1 cellular context compared by ENCODE assay signal in the genomic region with DNA sequence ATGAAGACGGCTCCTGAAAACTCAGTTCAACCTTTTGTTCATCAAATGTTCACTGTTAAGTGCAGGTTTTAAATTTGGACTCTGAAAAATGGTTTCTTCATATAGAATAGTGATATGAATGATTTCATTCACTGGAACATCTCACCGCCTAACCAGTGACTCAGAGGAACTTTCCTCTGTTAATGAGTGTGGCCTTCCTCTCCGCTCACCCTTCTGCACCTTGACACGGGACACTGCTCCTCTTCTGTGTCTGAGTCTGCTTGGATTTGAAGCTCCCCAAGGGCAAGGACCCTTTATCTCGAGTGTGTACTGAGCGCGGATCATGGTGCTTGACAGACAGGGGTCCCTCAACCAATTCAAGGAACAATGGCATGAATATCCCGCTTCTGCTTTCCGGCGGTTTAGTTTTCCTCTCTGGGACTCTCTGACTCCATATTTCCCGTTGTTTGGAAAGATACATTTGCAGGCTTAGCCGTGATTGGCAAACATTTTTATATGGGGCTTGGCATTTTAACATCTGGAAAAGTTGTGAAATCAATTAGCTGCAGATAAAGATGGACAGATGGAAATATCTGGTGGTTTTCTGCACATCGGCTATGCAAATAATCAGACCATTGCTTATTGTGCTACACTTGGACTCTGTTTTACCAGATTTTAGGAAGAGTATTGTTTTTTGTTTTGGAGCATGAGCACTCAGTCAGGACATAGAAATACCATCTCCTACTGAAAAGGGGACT.
TF ChIP-seq lines count a peak whose summit lies in the region.

No MANE protein-coding gene starts in this region.

TF ChIP-seq in HepG2, 621 proteins besides CTCF, POLR2A, EP300 and RAD21:
- TF ChIP-seq HDAC1 (CRISPR knock-in tag; IDR thresholded peaks at IDR 0.05) (no peak), ZNF589 (CRISPR knock-in tag; conservative IDR thresholded peaks at IDR 0.05) (no peak), ZNF333 (CRISPR knock-in tag; IDR thresholded peaks at IDR 0.05; ENCODE audit: borderline replicate concordance) (no peak), NCOA2 (CRISPR knock-in tag; IDR thresholded peaks at IDR 0.05) (no peak), CBX5 (CRISPR knock-in tag; IDR thresholded peaks at IDR 0.05; ENCODE audit: borderline replicate concordance) (no peak), ZNF296 (CRISPR knock-in tag; conservative IDR thresholded peaks at IDR 0.05) (no peak), TCF12 (IDR thresholded peaks at IDR 0.05) (no peak), TCF12 (CRISPR knock-in tag; IDR thresholded peaks at IDR 0.05) (no peak), HNF1A (IDR thresholded peaks at IDR 0.05; ENCODE audit: low read depth) (no peak), HNF1A (CRISPR knock-in tag; IDR thresholded peaks at IDR 0.05; ENCODE audit: borderline replicate concordance) (no peak), ZNF549 (CRISPR knock-in tag; IDR thresholded peaks at IDR 0.05) (no peak), ZFAT (CRISPR knock-in tag; conservative IDR thresholded peaks at IDR 0.05) (no peak), STAT6 (CRISPR knock-in tag; IDR thresholded peaks at IDR 0.05; ENCODE audit: borderline replicate concordance) (no peak), GABPA (IDR thresholded peaks at IDR 0.05; ENCODE audit: low read depth, low read length) (no peak), GABPA (CRISPR knock-in tag; IDR thresholded peaks at IDR 0.05; ENCODE audit: low read depth) (no peak)
- TF ChIP-seq, protein P1, sequence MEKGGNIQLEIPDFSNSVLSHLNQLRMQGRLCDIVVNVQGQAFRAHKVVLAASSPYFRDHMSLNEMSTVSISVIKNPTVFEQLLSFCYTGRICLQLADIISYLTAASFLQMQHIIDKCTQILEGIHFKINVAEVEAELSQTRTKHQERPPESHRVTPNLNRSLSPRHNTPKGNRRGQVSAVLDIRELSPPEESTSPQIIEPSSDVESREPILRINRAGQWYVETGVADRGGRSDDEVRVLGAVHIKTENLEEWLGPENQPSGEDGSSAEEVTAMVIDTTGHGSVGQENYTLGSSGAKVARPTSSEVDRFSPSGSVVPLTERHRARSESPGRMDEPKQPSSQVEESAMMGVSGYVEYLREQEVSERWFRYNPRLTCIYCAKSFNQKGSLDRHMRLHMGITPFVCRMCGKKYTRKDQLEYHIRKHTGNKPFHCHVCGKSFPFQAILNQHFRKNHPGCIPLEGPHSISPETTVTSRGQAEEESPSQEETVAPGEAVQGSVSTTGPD (CRISPR knock-in tag; IDR thresholded peaks at IDR 0.05): no peak
